Comparison of ENCODE assay signal across 17 cellular contexts in genomic region chr15:93837450-93837849, GRCh38.
"Had no signal": no experiment of that assay in that cellular context is flagged by ENCODE, and none has a peak within 500 bp of the region (broad histone marks: within the 10 kb centered on the region; RNA-seq: fewer than 3 reads in every experiment).

No MANE protein-coding gene starts in this region.

- H3K4me3 ChIP-seq: esophagus muscularis mucosa, ovary, upper lobe of left lung had no signal

- H3K27me3 Mint-ChIP-seq: activated naive CD8-positive, alpha-beta T cell treated with anti-CD3 and anti-CD28 coated beads, Interleukin-2, amount 10 ng/mL, durations not matched to agents 7 days and 5 days; dendritic cell treated with granulocyte-macrophage colony-stimulating factor and Interleukin-4, amounts not matched to agents 40 ng/mL and 50 ng/mL, for 4 days; stimulated activated naive CD8-positive, alpha-beta T cell treated with anti-CD3 and anti-CD28 coated beads, Interleukin-15, amount 100 ng/mL, for 72 hours had no signal

- DNase-seq: activated CD4-positive, alpha-beta T cell treated with anti-CD3 and anti-CD28 coated beads, Interleukin-2, amount 50 U/mL, for 1 hour; activated CD4-positive, CD25-positive, alpha-beta regulatory T cell; activated naive CD4-positive, alpha-beta T cell; activated naive CD8-positive, alpha-beta T cell treated with anti-CD3 and anti-CD28 coated beads, Interleukin-2, amount 10 ng/mL, durations not matched to agents 7 days and 5 days; brain microvascular endothelial cell; cerebellar nuclear complex; foreskin melanocyte; immature natural killer cell; ovary; stimulated activated CD4-positive, alpha-beta T cell treated with anti-CD3 and anti-CD28 coated beads, Interleukin-1b, Interleukin-23, amount 100 ng/mL, for 48 hours; stimulated activated naive CD8-positive, alpha-beta T cell treated with anti-CD3 and anti-CD28 coated beads, Interleukin-15, amount 100 ng/mL, for 72 hours; upper lobe of left lung had no signal

- H3K36me3 Mint-ChIP-seq: activated naive CD8-positive, alpha-beta T cell treated with anti-CD3 and anti-CD28 coated beads, Interleukin-2, amount 10 ng/mL, durations not matched to agents 7 days and 5 days; immature natural killer cell had no signal

- H3K4me3 Mint-ChIP-seq: activated naive CD8-positive, alpha-beta T cell treated with anti-CD3 and anti-CD28 coated beads, Interleukin-2, amount 10 ng/mL, durations not matched to agents 7 days and 5 days; activated T-helper 1 cell treated with anti-CD3 and anti-CD28 coated beads, Interleukin-12 subunit alpha, Interleukin-12 subunit beta, Interleukin-2, Interleukin-4 antibody, amounts not matched to agents 30 ng/mL and 10 ng/mL and 1 ng/mL, durations not matched to agents 14 hours and 24 hours and 36 hours; dendritic cell treated with granulocyte-macrophage colony-stimulating factor and Interleukin-4, amounts not matched to agents 40 ng/mL and 50 ng/mL, for 4 days; immature natural killer cell; neural crest cell; stimulated activated naive CD8-positive, alpha-beta T cell treated with anti-CD3 and anti-CD28 coated beads, Interleukin-15, amount 100 ng/mL, for 72 hours; T-helper 2 cell treated with Interferon-gamma antibody and Interleukin-4, amounts not matched to agents 5 μg/mL and 100 μg/mL, for 36 hours had no signal

- ATAC-seq: stimulated activated naive CD8-positive, alpha-beta T cell treated with anti-CD3 and anti-CD28 coated beads, Interleukin-15, amount 100 ng/mL, for 72 hours had no signal

- H3K27ac ChIP-seq: brain microvascular endothelial cell, esophagus muscularis mucosa, ovary, upper lobe of left lung had no signal

- H3K4me1 Mint-ChIP-seq: activated naive CD8-positive, alpha-beta T cell treated with anti-CD3 and anti-CD28 coated beads, Interleukin-2, amount 10 ng/mL, durations not matched to agents 7 days and 5 days; immature natural killer cell; neural crest cell; stimulated activated naive CD8-positive, alpha-beta T cell treated with anti-CD3 and anti-CD28 coated beads, Interleukin-15, amount 100 ng/mL, for 72 hours had no signal

- H3K9me3 ChIP-seq: ovary, upper lobe of left lung had no signal

- H3K27me3 ChIP-seq: brain microvascular endothelial cell, esophagus muscularis mucosa, ovary, upper lobe of left lung had no signal

- H3K36me3 ChIP-seq: brain microvascular endothelial cell, esophagus muscularis mucosa, ovary, upper lobe of left lung had no signal

- H3K27ac Mint-ChIP-seq: activated naive CD8-positive, alpha-beta T cell treated with anti-CD3 and anti-CD28 coated beads, Interleukin-2, amount 10 ng/mL, durations not matched to agents 7 days and 5 days; activated T-helper 1 cell treated with anti-CD3 and anti-CD28 coated beads, Interleukin-12 subunit alpha, Interleukin-12 subunit beta, Interleukin-2, Interleukin-4 antibody, amounts not matched to agents 30 ng/mL and 10 ng/mL and 1 ng/mL, durations not matched to agents 14 hours and 24 hours and 36 hours; dendritic cell treated with granulocyte-macrophage colony-stimulating factor and Interleukin-4, amounts not matched to agents 40 ng/mL and 50 ng/mL, for 4 days; immature natural killer cell; stimulated activated naive CD8-positive, alpha-beta T cell treated with anti-CD3 and anti-CD28 coated beads, Interleukin-15, amount 100 ng/mL, for 72 hours; T-helper 2 cell treated with Interferon-gamma antibody and Interleukin-4, amounts not matched to agents 5 μg/mL and 100 μg/mL, for 36 hours had no signal

- H3K9me3 Mint-ChIP-seq: activated naive CD8-positive, alpha-beta T cell treated with anti-CD3 and anti-CD28 coated beads, Interleukin-2, amount 10 ng/mL, durations not matched to agents 7 days and 5 days; activated T-helper 1 cell treated with anti-CD3 and anti-CD28 coated beads, Interleukin-12 subunit alpha, Interleukin-12 subunit beta, Interleukin-2, Interleukin-4 antibody, amounts not matched to agents 30 ng/mL and 10 ng/mL and 1 ng/mL, durations not matched to agents 14 hours and 24 hours and 36 hours; dendritic cell treated with granulocyte-macrophage colony-stimulating factor and Interleukin-4, amounts not matched to agents 40 ng/mL and 50 ng/mL, for 4 days; stimulated activated naive CD8-positive, alpha-beta T cell treated with anti-CD3 and anti-CD28 coated beads, Interleukin-15, amount 100 ng/mL, for 72 hours; T-helper 2 cell treated with Interferon-gamma antibody and Interleukin-4, amounts not matched to agents 5 μg/mL and 100 μg/mL, for 36 hours had no signal

- H3K4me1 ChIP-seq: esophagus muscularis mucosa, upper lobe of left lung had no signal
